Comparison of ENCODE assay signal across 1 cellular context in the genomic region with DNA sequence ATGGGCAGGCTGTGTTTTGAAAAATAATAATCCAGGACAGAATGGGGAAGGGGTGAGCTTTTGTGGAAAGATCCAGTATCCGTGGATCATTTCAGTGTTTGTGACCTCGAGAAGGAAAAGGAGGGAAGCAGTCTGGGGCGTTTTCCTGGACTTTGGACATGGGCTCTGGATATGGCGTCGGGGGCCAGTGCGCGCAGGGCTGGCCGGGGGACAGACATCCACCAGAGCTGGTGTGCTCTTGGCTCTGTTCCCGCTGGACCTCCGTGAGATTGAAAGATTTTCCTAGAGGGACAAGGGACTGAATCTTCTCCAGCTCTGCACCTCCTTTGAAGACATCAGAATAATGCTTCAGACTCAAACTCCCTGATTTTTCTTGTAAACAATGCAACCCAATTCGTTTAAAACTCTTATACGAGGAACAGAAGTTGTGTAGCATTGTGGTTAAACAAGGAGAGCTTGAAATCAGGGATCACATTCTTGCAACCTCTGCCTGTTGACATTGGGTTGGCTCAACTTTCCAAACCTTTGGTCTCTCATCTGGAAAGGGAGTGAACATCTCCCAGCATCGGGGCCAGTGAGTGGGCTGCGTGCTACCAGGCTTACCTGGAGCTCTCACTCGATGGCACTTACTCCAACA.
TF ChIP-seq lines count a peak whose summit lies in the region.

No MANE protein-coding gene starts in this region.

TF ChIP-seq in HepG2, 621 proteins besides CTCF, POLR2A, EP300 and RAD21 (continued from another document and continues in another):
- TF ChIP-seq ZNF574 (CRISPR knock-in tag; IDR thresholded peaks at IDR 0.05) = peak; percentile 58; the same call in 1 of the 2 replicates
- TF ChIP-seq CENPBD1 (CRISPR knock-in tag; IDR thresholded peaks at IDR 0.05; ENCODE audit: borderline replicate concordance, low read depth) = no peak
- peak; percentile 68 for TF ChIP-seq CEBPG (CRISPR knock-in tag; IDR thresholded peaks at IDR 0.05)
- TF ChIP-seq THAP11 (CRISPR knock-in tag; IDR thresholded peaks at IDR 0.05) = peak; percentile 22; the same call in 1 of the 2 replicates
- TF ChIP-seq, protein P1, sequence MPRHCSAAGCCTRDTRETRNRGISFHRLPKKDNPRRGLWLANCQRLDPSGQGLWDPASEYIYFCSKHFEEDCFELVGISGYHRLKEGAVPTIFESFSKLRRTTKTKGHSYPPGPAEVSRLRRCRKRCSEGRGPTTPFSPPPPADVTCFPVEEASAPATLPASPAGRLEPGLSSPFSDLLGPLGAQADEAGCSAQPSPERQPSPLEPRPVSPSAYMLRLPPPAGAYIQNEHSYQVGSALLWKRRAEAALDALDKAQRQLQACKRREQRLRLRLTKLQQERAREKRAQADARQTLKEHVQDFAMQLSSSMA (CRISPR knock-in tag; IDR thresholded peaks at IDR 0.05) = peak; percentile 60; the same call in 1 of the 2 replicates
- TF ChIP-seq, protein P2, sequence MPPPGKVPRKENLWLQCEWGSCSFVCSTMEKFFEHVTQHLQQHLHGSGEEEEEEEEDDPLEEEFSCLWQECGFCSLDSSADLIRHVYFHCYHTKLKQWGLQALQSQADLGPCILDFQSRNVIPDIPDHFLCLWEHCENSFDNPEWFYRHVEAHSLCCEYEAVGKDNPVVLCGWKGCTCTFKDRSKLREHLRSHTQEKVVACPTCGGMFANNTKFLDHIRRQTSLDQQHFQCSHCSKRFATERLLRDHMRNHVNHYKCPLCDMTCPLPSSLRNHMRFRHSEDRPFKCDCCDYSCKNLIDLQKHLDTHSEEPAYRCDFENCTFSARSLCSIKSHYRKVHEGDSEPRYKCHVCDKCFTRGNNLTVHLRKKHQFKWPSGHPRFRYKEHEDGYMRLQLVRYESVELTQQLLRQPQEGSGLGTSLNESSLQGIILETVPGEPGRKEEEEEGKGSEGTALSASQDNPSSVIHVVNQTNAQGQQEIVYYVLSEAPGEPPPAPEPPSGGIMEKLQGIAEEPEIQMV (CRISPR knock-in tag; IDR thresholded peaks at IDR 0.05; ENCODE audit: low read depth) = peak; percentile 37; the same call in 1 of the 2 replicates
- TF ChIP-seq NRL (CRISPR knock-in tag; IDR thresholded peaks at IDR 0.05; ENCODE audit: borderline replicate concordance) = 0 out of 2 replicates have a peak, but pooled peaks have one; percentile 56
- TF ChIP-seq MAZ (IDR thresholded peaks at IDR 0.05; ENCODE audit: borderline replicate concordance, low read depth, low read length) = no peak
- no peak for TF ChIP-seq MAZ (CRISPR knock-in tag; IDR thresholded peaks at IDR 0.05; ENCODE audit: low read depth)
- 0 out of 2 replicates have a peak, but pooled peaks have one; percentile 11 for TF ChIP-seq ZNF12 (CRISPR knock-in tag; IDR thresholded peaks at IDR 0.05)
- TF ChIP-seq, protein P3, sequence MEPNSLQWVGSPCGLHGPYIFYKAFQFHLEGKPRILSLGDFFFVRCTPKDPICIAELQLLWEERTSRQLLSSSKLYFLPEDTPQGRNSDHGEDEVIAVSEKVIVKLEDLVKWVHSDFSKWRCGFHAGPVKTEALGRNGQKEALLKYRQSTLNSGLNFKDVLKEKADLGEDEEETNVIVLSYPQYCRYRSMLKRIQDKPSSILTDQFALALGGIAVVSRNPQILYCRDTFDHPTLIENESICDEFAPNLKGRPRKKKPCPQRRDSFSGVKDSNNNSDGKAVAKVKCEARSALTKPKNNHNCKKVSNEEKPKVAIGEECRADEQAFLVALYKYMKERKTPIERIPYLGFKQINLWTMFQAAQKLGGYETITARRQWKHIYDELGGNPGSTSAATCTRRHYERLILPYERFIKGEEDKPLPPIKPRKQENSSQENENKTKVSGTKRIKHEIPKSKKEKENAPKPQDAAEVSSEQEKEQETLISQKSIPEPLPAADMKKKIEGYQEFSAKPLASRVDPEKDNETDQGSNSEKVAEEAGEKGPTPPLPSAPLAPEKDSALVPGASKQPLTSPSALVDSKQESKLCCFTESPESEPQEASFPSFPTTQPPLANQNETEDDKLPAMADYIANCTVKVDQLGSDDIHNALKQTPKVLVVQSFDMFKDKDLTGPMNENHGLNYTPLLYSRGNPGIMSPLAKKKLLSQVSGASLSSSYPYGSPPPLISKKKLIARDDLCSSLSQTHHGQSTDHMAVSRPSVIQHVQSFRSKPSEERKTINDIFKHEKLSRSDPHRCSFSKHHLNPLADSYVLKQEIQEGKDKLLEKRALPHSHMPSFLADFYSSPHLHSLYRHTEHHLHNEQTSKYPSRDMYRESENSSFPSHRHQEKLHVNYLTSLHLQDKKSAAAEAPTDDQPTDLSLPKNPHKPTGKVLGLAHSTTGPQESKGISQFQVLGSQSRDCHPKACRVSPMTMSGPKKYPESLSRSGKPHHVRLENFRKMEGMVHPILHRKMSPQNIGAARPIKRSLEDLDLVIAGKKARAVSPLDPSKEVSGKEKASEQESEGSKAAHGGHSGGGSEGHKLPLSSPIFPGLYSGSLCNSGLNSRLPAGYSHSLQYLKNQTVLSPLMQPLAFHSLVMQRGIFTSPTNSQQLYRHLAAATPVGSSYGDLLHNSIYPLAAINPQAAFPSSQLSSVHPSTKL (CRISPR knock-in tag; IDR thresholded peaks at IDR 0.05) = peak; percentile 76
- peak; percentile 66; the same call in 1 of the 2 replicates for TF ChIP-seq ZNF431 (CRISPR knock-in tag; IDR thresholded peaks at IDR 0.05; ENCODE audit: borderline replicate concordance, low read depth)
- TF ChIP-seq NFYB (CRISPR knock-in tag; IDR thresholded peaks at IDR 0.05) = no peak
- TF ChIP-seq ARID4A (CRISPR knock-in tag; IDR thresholded peaks at IDR 0.05; ENCODE audit: borderline replicate concordance) = peak; percentile 59; the same call in 1 of the 2 replicates
- TF ChIP-seq MEIS2 (CRISPR knock-in tag; IDR thresholded peaks at IDR 0.05) = peak; percentile 85
- peak; percentile 84 for TF ChIP-seq ZNF605 (CRISPR knock-in tag; IDR thresholded peaks at IDR 0.05)
- peak; percentile 58; the same call in 1 of the 2 replicates for TF ChIP-seq RBAK (CRISPR knock-in tag; IDR thresholded peaks at IDR 0.05)
- peak; percentile 87 for TF ChIP-seq PHF21A (CRISPR knock-in tag; IDR thresholded peaks at IDR 0.05)
- peak; percentile 41; the same call in 1 of the 2 replicates for TF ChIP-seq ZSCAN21 (CRISPR knock-in tag; IDR thresholded peaks at IDR 0.05; ENCODE audit: borderline replicate concordance)
- peak; percentile 47; the same call in 1 of the 2 replicates for TF ChIP-seq ZNF331 (CRISPR knock-in tag; IDR thresholded peaks at IDR 0.05)
- no peak for TF ChIP-seq ISX (CRISPR knock-in tag; conservative IDR thresholded peaks at IDR 0.05)
- no peak for TF ChIP-seq ARNTL (CRISPR knock-in tag; IDR thresholded peaks at IDR 0.05)
- no peak for TF ChIP-seq RELA (CRISPR knock-in tag; IDR thresholded peaks at IDR 0.05)
- TF ChIP-seq ZNF644 (CRISPR knock-in tag; IDR thresholded peaks at IDR 0.05; ENCODE audit: low read depth) = peak; percentile 91
- peak; percentile 76 for TF ChIP-seq HNF4G (IDR thresholded peaks at IDR 0.05; ENCODE audit: borderline replicate concordance, low read depth, low read length)
- peak; percentile 56; the same call in 1 of the 2 replicates for TF ChIP-seq HNF4G (CRISPR knock-in tag; IDR thresholded peaks at IDR 0.05; ENCODE audit: borderline replicate concordance, low read depth)
- TF ChIP-seq ZNF160 (CRISPR knock-in tag; IDR thresholded peaks at IDR 0.05) = 0 out of 2 replicates have a peak, but pooled peaks have one; percentile 26
- TF ChIP-seq, protein P4, sequence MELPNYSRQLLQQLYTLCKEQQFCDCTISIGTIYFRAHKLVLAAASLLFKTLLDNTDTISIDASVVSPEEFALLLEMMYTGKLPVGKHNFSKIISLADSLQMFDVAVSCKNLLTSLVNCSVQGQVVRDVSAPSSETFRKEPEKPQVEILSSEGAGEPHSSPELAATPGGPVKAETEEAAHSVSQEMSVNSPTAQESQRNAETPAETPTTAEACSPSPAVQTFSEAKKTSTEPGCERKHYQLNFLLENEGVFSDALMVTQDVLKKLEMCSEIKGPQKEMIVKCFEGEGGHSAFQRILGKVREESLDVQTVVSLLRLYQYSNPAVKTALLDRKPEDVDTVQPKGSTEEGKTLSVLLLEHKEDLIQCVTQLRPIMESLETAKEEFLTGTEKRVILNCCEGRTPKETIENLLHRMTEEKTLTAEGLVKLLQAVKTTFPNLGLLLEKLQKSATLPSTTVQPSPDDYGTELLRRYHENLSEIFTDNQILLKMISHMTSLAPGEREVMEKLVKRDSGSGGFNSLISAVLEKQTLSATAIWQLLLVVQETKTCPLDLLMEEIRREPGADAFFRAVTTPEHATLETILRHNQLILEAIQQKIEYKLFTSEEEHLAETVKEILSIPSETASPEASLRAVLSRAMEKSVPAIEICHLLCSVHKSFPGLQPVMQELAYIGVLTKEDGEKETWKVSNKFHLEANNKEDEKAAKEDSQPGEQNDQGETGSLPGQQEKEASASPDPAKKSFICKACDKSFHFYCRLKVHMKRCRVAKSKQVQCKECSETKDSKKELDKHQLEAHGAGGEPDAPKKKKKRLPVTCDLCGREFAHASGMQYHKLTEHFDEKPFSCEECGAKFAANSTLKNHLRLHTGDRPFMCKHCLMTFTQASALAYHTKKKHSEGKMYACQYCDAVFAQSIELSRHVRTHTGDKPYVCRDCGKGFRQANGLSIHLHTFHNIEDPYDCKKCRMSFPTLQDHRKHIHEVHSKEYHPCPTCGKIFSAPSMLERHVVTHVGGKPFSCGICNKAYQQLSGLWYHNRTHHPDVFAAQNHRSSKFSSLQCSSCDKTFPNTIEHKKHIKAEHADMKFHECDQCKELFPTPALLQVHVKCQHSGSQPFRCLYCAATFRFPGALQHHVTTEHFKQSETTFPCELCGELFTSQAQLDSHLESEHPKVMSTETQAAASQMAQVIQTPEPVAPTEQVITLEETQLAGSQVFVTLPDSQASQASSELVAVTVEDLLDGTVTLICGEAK (IDR thresholded peaks at IDR 0.05) = no peak
- TF ChIP-seq, protein P4 (CRISPR knock-in tag; IDR thresholded peaks at IDR 0.05) = no peak; the same call in 1 of the 2 replicates
